ENCODE assay signal across 8 cellular contexts in the genomic region with DNA sequence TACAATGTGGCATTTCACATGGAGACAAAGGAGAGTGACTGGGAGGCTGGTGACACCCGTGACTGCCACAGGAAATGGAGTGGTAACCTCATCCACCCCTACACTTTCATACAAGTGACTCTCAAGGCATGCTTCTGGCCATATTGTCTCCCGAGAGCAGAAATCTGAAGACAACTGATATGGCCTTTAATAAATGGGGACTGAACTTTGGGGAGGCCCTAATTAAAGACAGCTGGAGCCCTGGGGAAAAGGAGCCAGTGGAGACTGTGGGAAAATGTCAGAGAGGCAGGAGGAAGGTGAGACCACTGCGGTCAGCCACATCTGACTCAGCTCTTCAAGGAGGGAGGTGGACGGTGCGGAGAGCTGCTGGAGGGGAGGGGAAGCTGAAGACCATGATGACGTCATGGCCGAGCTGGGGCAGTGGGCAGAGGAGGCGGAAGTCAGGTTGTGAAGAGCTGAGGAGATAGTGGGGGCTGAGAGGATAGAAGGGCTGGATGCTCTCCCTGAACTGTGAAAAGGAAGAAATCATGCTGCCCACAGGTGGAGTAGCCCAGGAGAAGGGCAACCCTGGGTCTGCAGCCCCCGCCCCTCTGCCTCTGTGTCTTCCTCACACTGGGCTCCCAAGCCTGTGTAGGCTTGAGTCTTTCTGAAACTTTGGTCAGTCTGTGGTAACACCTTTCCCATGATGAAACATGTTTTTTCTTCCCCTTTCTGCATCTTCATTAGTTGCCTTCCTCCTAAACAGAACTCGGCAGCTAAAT. TPM values are rescaled to one million over a fixed set of nuclear protein-coding genes. Genes with fewer than 3 reads are reported as not detected.
DNase-seq lines count a peak whose midpoint lies in the region; ATAC-seq, FAIRE-seq and TF ChIP-seq lines count a peak whose summit lies in the region.

No MANE protein-coding gene starts in this region.

- peak; percentile 42 for FAIRE-seq in RCC 7860 (lab: Jason Lieb, UNC)

- peak overlapping the region; percentile 9 for H3K27ac ChIP-seq in right cardiac atrium (ENCODE audit: low read length)

- no peaks in the 10 kb centered on the region for H3K9me3 ChIP-seq in right cardiac atrium (ENCODE audit: control insufficient read depth, low read length)

- H3K27me3 ChIP-seq in right cardiac atrium (ENCODE audit: control insufficient read depth, insufficient read depth) = no peaks in the 10 kb centered on the region

- POLR2A ChIA-PET in HEK293T (lab: Yijun Ruan, JAX) = interaction anchor here (1.2 kb wide), 1 partner anchor 19 kb away, joined by 3 read pairs; no protein-coding TSS in a partner anchor

- intact Hi-C loops in right cardiac atrium (cut with DNase I) = no loop called here

- CTCF ChIA-PET in HEK293T (lab: Yijun Ruan, JAX) = interaction anchor here (0.9 kb wide), 1 partner anchor 26 kb away, joined by 3 read pairs; no protein-coding TSS in a partner anchor

- ATAC-seq in GM21825 (IDR thresholded peaks at IDR 0.05; ENCODE audit: unreplicated experiment) (peak; percentile 38), right cardiac atrium (peak in 1 of 2 donors; percentile 38)

- peak; percentile 58 for DNase-seq in AG20443 (ENCODE audit: low spot score)
- DNase-seq in RCC 7860 (ENCODE audit: low spot score) = peak; percentile 85
- peak; percentile 28 to 60 (median 44) for DNase-seq in right cardiac atrium
- no peak for DNase-seq in NCI-H2196 treated with DMSO at 0.1 percent for 48 hours (lab: John Stamatoyannopoulos, UW; ENCODE audit: unreplicated experiment)
- DNase-seq in activated CD4-positive, CD25-positive, alpha-beta regulatory T cell (lab: John Stamatoyannopoulos, UW) = no peak
- no peak for DNase-seq in stimulated activated CD4-positive, alpha-beta T cell treated with anti-CD3 and anti-CD28 coated beads, Interleukin-4, amount 100 ng/mL, for 1 hour
- DNase-seq in HEK293T (ENCODE audit: extremely low spot score) = no peak

- peaks cover 3% of the 10 kb centered on the region for H3K4me1 ChIP-seq in right cardiac atrium (ENCODE audit: control insufficient read depth, insufficient read depth, low read length)

- no peak overlapping the region for H3K4me3 ChIP-seq in right cardiac atrium (ENCODE audit: low read length)

- 56% methylated on average over 10 of the region's 10 CpGs for WGBS in right cardiac atrium

TF ChIP-seq in HEK293T, 16 proteins besides CTCF, POLR2A, EP300 and RAD21:
- TF ChIP-seq BHLHE40 (IDR thresholded peaks at IDR 0.05; ENCODE audit: borderline replicate concordance) (no peak), TARDBP (IDR thresholded peaks at IDR 0.05) (no peak), CTBP1 (IDR thresholded peaks at IDR 0.05; ENCODE audit: borderline replicate concordance) (no peak), FOXK2 (IDR thresholded peaks at IDR 0.05) (no peak), L3MBTL2 (conservative IDR thresholded peaks at IDR 0.05) (no peak), LEF1 (IDR thresholded peaks at IDR 0.05; ENCODE audit: borderline replicate concordance) (no peak)
TF ChIP-seq in HEK293T: peak in this region for 0.

RNA-seq across cellular contexts. Expression of a gene that starts 14.0 kb away (rescaled TPM):
- 1 to 10 TPM; 3.3 to 6.4 (median 6.0) TPM for total RNA-seq in right cardiac atrium
- polyA plus RNA-seq in right cardiac atrium = 1.4 TPM

RNA-seq across cellular contexts. Expression of a gene that starts 31.4 kb away (rescaled TPM):
- total RNA-seq in right cardiac atrium = 10 to 100 TPM; 36.5 to 74.7 (median 52.4) TPM
- polyA plus RNA-seq in right cardiac atrium = 41.1 TPM

RNA-seq across cellular contexts. Expression of a gene that starts 48.9 kb away (rescaled TPM):
- total RNA-seq in right cardiac atrium = under 1 TPM in 1 of 4 donors, not detected in 3; 0.09 TPM
- polyA plus RNA-seq in right cardiac atrium = not detected

Comparison
In these comparisons a context has a peak if more than half of its experiments do, and no peak if none do; other contexts are left out.
1. DNase-seq: peak in AG20443 (single experiment), RCC 7860 (single experiment) and right cardiac atrium (3 of 3); none in NCI-H2196 treated with DMSO at 0.1 percent for 48 hours (single experiment), activated CD4-positive, CD25-positive, alpha-beta regulatory T cell (0 of 4), stimulated activated CD4-positive, alpha-beta T cell treated with anti-CD3 and anti-CD28 coated beads, Interleukin-4, amount 100 ng/mL, for 1 hour (single experiment) and HEK293T (single experiment).